11 cellular contexts compared by ENCODE assay signal in the genomic region with DNA sequence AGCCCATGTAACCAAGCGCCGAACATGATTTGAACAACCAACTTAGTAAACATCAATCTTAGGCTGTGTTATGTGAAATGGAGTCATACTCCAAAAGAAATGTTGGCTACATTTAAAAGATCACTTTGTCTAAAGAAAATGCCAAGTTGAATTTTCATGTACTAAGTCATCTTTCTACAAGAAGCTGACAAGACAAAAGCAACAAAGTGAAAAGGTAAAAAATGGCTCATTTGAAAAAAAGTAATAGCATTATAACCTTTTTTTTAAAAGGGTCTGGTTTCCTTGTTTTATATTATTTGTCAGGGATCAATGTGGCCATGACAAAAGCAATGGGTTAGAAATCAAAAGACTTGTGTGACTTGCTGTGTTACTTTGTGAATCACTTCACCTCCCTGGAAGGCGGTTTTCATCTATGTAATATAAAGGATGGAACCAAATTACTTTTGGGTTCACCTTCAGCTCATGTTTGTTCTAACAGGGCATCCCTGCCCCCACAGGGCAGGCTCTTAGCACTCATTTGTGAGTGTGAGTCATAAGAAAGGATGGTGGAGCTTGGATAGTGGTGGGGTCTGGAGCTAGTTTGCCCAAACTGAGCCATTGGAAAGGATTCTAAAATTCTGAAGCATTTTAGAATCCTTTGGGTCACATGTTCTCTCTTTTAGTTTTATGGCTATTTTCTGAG.
DNase-seq lines count a peak whose midpoint lies in the region; ATAC-seq and TF ChIP-seq lines count a peak whose summit lies in the region.
"Had no signal": no experiment of that assay in that cellular context is flagged by ENCODE, and none has a peak within 500 bp of the region (broad histone marks: within the 10 kb centered on the region; RNA-seq: fewer than 3 reads in every experiment).

No MANE protein-coding gene starts in this region.

- H2AFZ ChIP-seq in PC-9, result no peak overlapping the region

- H3K36me3 ChIP-seq in PC-9 (ENCODE audit: low read depth) (peaks cover 20% of the 10 kb centered on the region), transverse colon (no peaks in the 10 kb centered on the region)
- H3K36me3 ChIP-seq: neutrophil had no signal

- in situ Hi-C loops in transverse colon (cut with MboI; ENCODE audit: low pct_ligation_motif_present in 1 of 4, low pct_unique_long_range_greater_than_20kb in 1 of 4, low sequenced_read_pairs in 3 of 4), result loop anchor here (5.0 to 25.0 kb wide), 3 partner anchors 281 to 289 kb away; a partner anchor contains a TSS

- no peak for TF ChIP-seq EP300 in transverse colon (IDR thresholded peaks at IDR 0.05; ENCODE audit: low read depth)

- peaks cover 35% of the 10 kb centered on the region; the same call in 1 of the 2 replicates for H3F3A ChIP-seq in PC-9 (ENCODE audit: insufficient read depth, low read depth)

- H3K79me2 ChIP-seq in PC-9 (ENCODE audit: low read depth), result peaks cover 61% of the 10 kb centered on the region

- POLR2A ChIA-PET in PC-9 (lab: Charles Lee; ENCODE audit: unreplicated experiment), result interaction anchor here (0.6 to 0.7 kb wide), 3 partner anchors 67 to 164 kb away, joined by 3 to 5 read pairs (median 4); no protein-coding TSS in a partner anchor

- TF ChIP-seq CTCF in PC-9 (conservative IDR thresholded peaks at IDR 0.05), result no peak
- TF ChIP-seq CTCF in epithelial cell of esophagus (IDR thresholded peaks at IDR 0.05; ENCODE audit: insufficient read depth, low read depth, low read length, missing control alignments), result no peak
- no peak for TF ChIP-seq CTCF in transverse colon (IDR thresholded peaks at IDR 0.05)

- no peak for TF ChIP-seq POLR2A in transverse colon (IDR thresholded peaks at IDR 0.05)

- DNase-seq in ELF-1 (ENCODE audit: low read depth, low spot score) (peak; percentile 38), PC-9 (peak; percentile 32 to 68), epithelial cell of esophagus (ENCODE audit: low read depth) (peak; percentile 36), retina (peak; percentile 23), NCI-H2107 treated with DMSO at 0.1 percent for 48 hours (lab: John Stamatoyannopoulos, UW; ENCODE audit: unreplicated experiment) (no peak), transverse colon (no peak)
- no peak for DNase-seq in activated effector memory CD4-positive, alpha-beta T cell treated with Interleukin-2 at 50 U/mL for 16 hours
- DNase-seq: activated B cell treated with CpG ODN at 0.5 μM for 24 hours, NCI-H1092 treated with DMSO at 0.1 percent for 48 hours had no signal

- no peak for ATAC-seq in HG02759 (IDR thresholded peaks at IDR 0.05; ENCODE audit: unreplicated experiment)

- intact Hi-C loops in PC-9 (cut with micrococcal nuclease; ENCODE audit: unreplicated experiment), result loop anchor here (1.0 to 5.0 kb wide), 5 partner anchors 40 to 336 kb away; a partner anchor contains a TSS
- intact Hi-C loops in transverse colon (cut with DNase I; ENCODE audit: low total_unique reads), result no loop called here

- H3K27me3 ChIP-seq in PC-9 (ENCODE audit: insufficient read depth, low read depth), result no peaks in the 10 kb centered on the region
- H3K27me3 ChIP-seq in transverse colon, result no peaks in the 10 kb centered on the region
- H3K27me3 ChIP-seq: neutrophil had no signal

- H3K4me3 ChIP-seq in PC-9 (no peak overlapping the region), epithelial cell of esophagus (ENCODE audit: low read length) (no peak overlapping the region), transverse colon (no peak overlapping the region)

- peak overlapping the region; percentile 13 for H3K4me2 ChIP-seq in PC-9

- H3K9me3 ChIP-seq in PC-9 (ENCODE audit: insufficient read depth, low read depth) (peaks cover 6% of the 10 kb centered on the region; the same call in 1 of the 2 replicates), transverse colon (no peaks in the 10 kb centered on the region)
- H3K9me3 ChIP-seq: neutrophil had no signal

- BruUV-seq in PC-9 (replicated peaks; lab: Mats Ljungman, UMichigan), result no TSS peak

- H3K4me1 ChIP-seq in PC-9 (replicated peaks; ENCODE audit: insufficient read depth) (peaks cover 57% of the 10 kb centered on the region), transverse colon (peaks cover 9 to 32% (median 13%) of the 10 kb centered on the region in 4 donors)

- no peaks in the 10 kb centered on the region for H3K9me2 ChIP-seq in PC-9 (ENCODE audit: insufficient read depth)

- H3K27ac ChIP-seq in PC-9 (peak overlapping the region; percentile 47), transverse colon (no peak overlapping the region)
- H3K27ac ChIP-seq: neutrophil had no signal

- 85 to 86% methylated on average over 3 of the region's 3 CpGs for WGBS in transverse colon (ENCODE audit: low coverage in 1 of 2), 2 donors

- CTCF ChIA-PET in PC-9 (lab: Charles Lee), result interaction anchor here (0.6 to 2.0 kb wide), 7 partner anchors 31 to 338 kb away, joined by 3 to 10 read pairs (median 3); a partner anchor contains a TSS

- no peaks in the 10 kb centered on the region for H4K20me1 ChIP-seq in PC-9 (ENCODE audit: insufficient read depth)

Comparison
In these comparisons a context has a peak if more than half of its experiments do, and no peak if none do; other contexts are left out.
1. DNase-seq: peak in ELF-1 (single experiment), PC-9 (2 of 2), epithelial cell of esophagus (single experiment) and retina (single experiment); none in activated effector memory CD4-positive, alpha-beta T cell treated with Interleukin-2 at 50 U/mL for 16 hours (single experiment), NCI-H2107 treated with DMSO at 0.1 percent for 48 hours (single experiment) and transverse colon (single experiment).